1 cellular context compared by ENCODE assay signal in genomic region chr22:19648419-19648929, GRCh38.
TF ChIP-seq lines count a peak whose summit lies in the region.

No MANE protein-coding gene starts in this region.

TF ChIP-seq in K562, 482 proteins besides CTCF, POLR2A, EP300 and RAD21 (continued from another document):
- TF ChIP-seq ARID4B (CRISPR knock-in tag; IDR thresholded peaks at IDR 0.05) = no peak
- no peak for TF ChIP-seq SIN3B (IDR thresholded peaks at IDR 0.05; ENCODE audit: low read depth)
- TF ChIP-seq ATF3 (IDR thresholded peaks at IDR 0.05) = no peak
- 0 out of 2 replicates have a peak, but pooled peaks have one; percentile 38 for TF ChIP-seq ATF3 (CRISPR knock-in tag; conservative IDR thresholded peaks at IDR 0.05)
- TF ChIP-seq, protein P1, sequence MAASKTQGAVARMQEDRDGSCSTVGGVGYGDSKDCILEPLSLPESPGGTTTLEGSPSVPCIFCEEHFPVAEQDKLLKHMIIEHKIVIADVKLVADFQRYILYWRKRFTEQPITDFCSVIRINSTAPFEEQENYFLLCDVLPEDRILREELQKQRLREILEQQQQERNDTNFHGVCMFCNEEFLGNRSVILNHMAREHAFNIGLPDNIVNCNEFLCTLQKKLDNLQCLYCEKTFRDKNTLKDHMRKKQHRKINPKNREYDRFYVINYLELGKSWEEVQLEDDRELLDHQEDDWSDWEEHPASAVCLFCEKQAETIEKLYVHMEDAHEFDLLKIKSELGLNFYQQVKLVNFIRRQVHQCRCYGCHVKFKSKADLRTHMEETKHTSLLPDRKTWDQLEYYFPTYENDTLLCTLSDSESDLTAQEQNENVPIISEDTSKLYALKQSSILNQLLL (CRISPR knock-in tag; IDR thresholded peaks at IDR 0.05; ENCODE audit: borderline replicate concordance) = no peak
- TF ChIP-seq NCOR1 (IDR thresholded peaks at IDR 0.05) = peak; percentile 20; the same call in 1 of the 2 replicates
- peak; percentile 74 for TF ChIP-seq LEF1 (IDR thresholded peaks at IDR 0.05)
- TF ChIP-seq ZNF3 (CRISPR knock-in tag; IDR thresholded peaks at IDR 0.05) = no peak
- no peak for TF ChIP-seq HIVEP1 (CRISPR knock-in tag; IDR thresholded peaks at IDR 0.05)
- peak; percentile 11 for TF ChIP-seq ZFP36 (IDR thresholded peaks at IDR 0.05; ENCODE audit: low read depth, low read length, partially characterized antibody)
- TF ChIP-seq KLF6 (CRISPR knock-in tag; IDR thresholded peaks at IDR 0.05; ENCODE audit: borderline replicate concordance) = no peak; the same call in 1 of the 2 replicates
- TF ChIP-seq, protein P2, sequence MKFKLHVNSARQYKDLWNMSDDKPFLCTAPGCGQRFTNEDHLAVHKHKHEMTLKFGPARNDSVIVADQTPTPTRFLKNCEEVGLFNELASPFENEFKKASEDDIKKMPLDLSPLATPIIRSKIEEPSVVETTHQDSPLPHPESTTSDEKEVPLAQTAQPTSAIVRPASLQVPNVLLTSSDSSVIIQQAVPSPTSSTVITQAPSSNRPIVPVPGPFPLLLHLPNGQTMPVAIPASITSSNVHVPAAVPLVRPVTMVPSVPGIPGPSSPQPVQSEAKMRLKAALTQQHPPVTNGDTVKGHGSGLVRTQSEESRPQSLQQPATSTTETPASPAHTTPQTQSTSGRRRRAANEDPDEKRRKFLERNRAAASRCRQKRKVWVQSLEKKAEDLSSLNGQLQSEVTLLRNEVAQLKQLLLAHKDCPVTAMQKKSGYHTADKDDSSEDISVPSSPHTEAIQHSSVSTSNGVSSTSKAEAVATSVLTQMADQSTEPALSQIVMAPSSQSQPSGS (CRISPR knock-in tag; IDR thresholded peaks at IDR 0.05) = no peak
- TF ChIP-seq, protein P3, sequence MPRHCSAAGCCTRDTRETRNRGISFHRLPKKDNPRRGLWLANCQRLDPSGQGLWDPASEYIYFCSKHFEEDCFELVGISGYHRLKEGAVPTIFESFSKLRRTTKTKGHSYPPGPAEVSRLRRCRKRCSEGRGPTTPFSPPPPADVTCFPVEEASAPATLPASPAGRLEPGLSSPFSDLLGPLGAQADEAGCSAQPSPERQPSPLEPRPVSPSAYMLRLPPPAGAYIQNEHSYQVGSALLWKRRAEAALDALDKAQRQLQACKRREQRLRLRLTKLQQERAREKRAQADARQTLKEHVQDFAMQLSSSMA (CRISPR knock-in tag; IDR thresholded peaks at IDR 0.05) = no peak
- TF ChIP-seq, protein P4, sequence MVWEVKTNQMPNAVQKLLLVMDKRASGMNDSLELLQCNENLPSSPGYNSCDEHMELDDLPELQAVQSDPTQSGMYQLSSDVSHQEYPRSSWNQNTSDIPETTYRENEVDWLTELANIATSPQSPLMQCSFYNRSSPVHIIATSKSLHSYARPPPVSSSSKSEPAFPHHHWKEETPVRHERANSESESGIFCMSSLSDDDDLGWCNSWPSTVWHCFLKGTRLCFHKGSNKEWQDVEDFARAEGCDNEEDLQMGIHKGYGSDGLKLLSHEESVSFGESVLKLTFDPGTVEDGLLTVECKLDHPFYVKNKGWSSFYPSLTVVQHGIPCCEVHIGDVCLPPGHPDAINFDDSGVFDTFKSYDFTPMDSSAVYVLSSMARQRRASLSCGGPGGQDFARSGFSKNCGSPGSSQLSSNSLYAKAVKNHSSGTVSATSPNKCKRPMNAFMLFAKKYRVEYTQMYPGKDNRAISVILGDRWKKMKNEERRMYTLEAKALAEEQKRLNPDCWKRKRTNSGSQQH (CRISPR knock-in tag; IDR thresholded peaks at IDR 0.05) = peak; percentile 89
- no peak for TF ChIP-seq MAFG (tag; conservative IDR thresholded peaks at IDR 0.05)
- TF ChIP-seq ESRRA (IDR thresholded peaks at IDR 0.05; ENCODE audit: borderline replicate concordance, low read depth) = no peak
- TF ChIP-seq GTF2A2 (tag; IDR thresholded peaks at IDR 0.05) = 0 out of 2 replicates have a peak, but pooled peaks have one; percentile 59
- peak; percentile 5; the same call in 1 of the 2 replicates for TF ChIP-seq ZNF239 (CRISPR knock-in tag; IDR thresholded peaks at IDR 0.05)
- TF ChIP-seq ZBTB7A (IDR thresholded peaks at IDR 0.05; ENCODE audit: borderline replicate concordance, control insufficient read depth, low read depth, low read length) = no peak
- TF ChIP-seq SMARCC2 (IDR thresholded peaks at IDR 0.05; ENCODE audit: low read depth) = no peak; the same call in 1 of the 2 replicates
- no peak for TF ChIP-seq USF2 (CRISPR knock-in tag; IDR thresholded peaks at IDR 0.05)
- no peak for TF ChIP-seq PTRF (tag; IDR thresholded peaks at IDR 0.05)
- no peak for TF ChIP-seq NONO (IDR thresholded peaks at IDR 0.05; ENCODE audit: low read depth in 2 of 2, low read length in 1 of 2)
- TF ChIP-seq ZNF76 (CRISPR knock-in tag; IDR thresholded peaks at IDR 0.05; ENCODE audit: borderline replicate concordance) = 0 out of 2 replicates have a peak, but pooled peaks have one; percentile 13
- TF ChIP-seq ZNF75A (CRISPR knock-in tag; IDR thresholded peaks at IDR 0.05) = no peak
- TF ChIP-seq PRMT5 (CRISPR knock-in tag; IDR thresholded peaks at IDR 0.05) = no peak
- TF ChIP-seq ZNF696 (CRISPR knock-in tag; conservative IDR thresholded peaks at IDR 0.05) = no peak
- peak; percentile 100 for TF ChIP-seq XRCC3 (IDR thresholded peaks at IDR 0.05)
- TF ChIP-seq ZNF717 (CRISPR knock-in tag; IDR thresholded peaks at IDR 0.05) = no peak
- peak; percentile 84 for TF ChIP-seq MEIS2 (IDR thresholded peaks at IDR 0.05; ENCODE audit: partially characterized antibody)
- TF ChIP-seq RBBP5 (IDR thresholded peaks at IDR 0.05; ENCODE audit: borderline replicate concordance, insufficient read depth, low read length, poor library complexity, severe bottlenecking) = no peak
- no peak for TF ChIP-seq SAFB2 (IDR thresholded peaks at IDR 0.05; ENCODE audit: borderline replicate concordance, low read depth, low read length, severe bottlenecking)
- no peak for TF ChIP-seq PPARD (CRISPR knock-in tag; IDR thresholded peaks at IDR 0.05)
- TF ChIP-seq TGIF2 (CRISPR knock-in tag; IDR thresholded peaks at IDR 0.05) = no peak
- TF ChIP-seq BDP1 (IDR thresholded peaks at IDR 0.05; ENCODE audit: insufficient read depth, insufficient read length) = no peak
- TF ChIP-seq RBM25 (IDR thresholded peaks at IDR 0.05; ENCODE audit: low read depth, low read length, severe bottlenecking) = no peak
- no peak for TF ChIP-seq KLF10 (CRISPR knock-in tag; IDR thresholded peaks at IDR 0.05)
- TF ChIP-seq HDAC6 (IDR thresholded peaks at IDR 0.05; ENCODE audit: low read depth, low read length) = no peak
- no peak for TF ChIP-seq ZBTB11 (CRISPR knock-in tag; IDR thresholded peaks at IDR 0.05)
- TF ChIP-seq ZZZ3 (IDR thresholded peaks at IDR 0.05) = no peak
- TF ChIP-seq IFI16 (CRISPR knock-in tag; IDR thresholded peaks at IDR 0.05) = no peak
- TF ChIP-seq ZNF583 (CRISPR knock-in tag; IDR thresholded peaks at IDR 0.05) = peak; percentile 84; the same call in 1 of the 2 replicates
- TF ChIP-seq GATAD2A (IDR thresholded peaks at IDR 0.05) = peak; percentile 74; the same call in 1 of the 2 replicates
- TF ChIP-seq KHSRP (IDR thresholded peaks at IDR 0.05) = peak; percentile 46; the same call in 1 of the 2 replicates
- 0 out of 2 replicates have a peak, but pooled peaks have one; percentile 40 for TF ChIP-seq DDX20 (tag; IDR thresholded peaks at IDR 0.05; ENCODE audit: low read depth)
- TF ChIP-seq EGR1 (conservative IDR thresholded peaks at IDR 0.05) = no peak
- TF ChIP-seq HDGF (IDR thresholded peaks at IDR 0.05) = no peak
- no peak for TF ChIP-seq PHB (CRISPR knock-in tag; IDR thresholded peaks at IDR 0.05)
- TF ChIP-seq GABPA (tag; conservative IDR thresholded peaks at IDR 0.05; ENCODE audit: low read depth) = no peak
- no peak for TF ChIP-seq HOXB6 (CRISPR knock-in tag; IDR thresholded peaks at IDR 0.05; ENCODE audit: borderline replicate concordance)
- no peak for TF ChIP-seq RBM15 (IDR thresholded peaks at IDR 0.05; ENCODE audit: insufficient read depth, low read length)
- TF ChIP-seq C11orf30 (IDR thresholded peaks at IDR 0.05; ENCODE audit: low read depth) = no peak
- TF ChIP-seq ZNF436 (CRISPR knock-in tag; IDR thresholded peaks at IDR 0.05) = no peak; the same call in 1 of the 2 replicates
- TF ChIP-seq ZNF740 (CRISPR knock-in tag; IDR thresholded peaks at IDR 0.05) = no peak
- TF ChIP-seq ZNF740 (tag; IDR thresholded peaks at IDR 0.05) = no peak
- no peak for TF ChIP-seq RNF219 (CRISPR knock-in tag; IDR thresholded peaks at IDR 0.05)
TF ChIP-seq in K562: peak in this region for 137.
